Comparison of ENCODE assay signal across 11 cellular contexts in genomic region chr13:36430247-36431203, GRCh38.
A peak's percentile ranks its signal among the peaks of the same experiment; 100 is the strongest.
DNase-seq lines count a peak whose midpoint lies in the region; ATAC-seq and TF ChIP-seq lines count a peak whose summit lies in the region.
"Had no signal": no experiment of that assay in that cellular context is flagged by ENCODE, and none has a peak within 500 bp of the region (broad histone marks: within the 10 kb centered on the region; RNA-seq: fewer than 3 reads in every experiment).

No MANE protein-coding gene starts in this region.

- DNase-seq in NCI-H524 treated with DMSO at 0.1 percent for 48 hours (lab: John Stamatoyannopoulos, UW) (peak; percentile 2), epithelial cell of esophagus (ENCODE audit: low read depth) (peak; percentile 30), NCI-H2081 (lab: John Stamatoyannopoulos, UW) (no peak), NCI-H1092 treated with DMSO at 0.1 percent for 48 hours (lab: John Stamatoyannopoulos, UW) (no peak)
- DNase-seq in stimulated activated CD4-positive, alpha-beta T cell treated with anti-CD3 and anti-CD28 coated beads, Interleukin-2, amount 100 ng/mL, for 24 hours: no peak
- DNase-seq: activated naive CD4-positive, alpha-beta T cell treated with Interleukin-2 at 50 U/mL for 16 hours; esophagus squamous epithelium had no signal

- H3K9me3 ChIP-seq in BLaER1: peaks cover 15% of the 10 kb centered on the region

- H3K27me3 ChIP-seq in BLaER1: peaks cover 48% of the 10 kb centered on the region

- no peaks in the 10 kb centered on the region for H3K36me3 Mint-ChIP-seq in nephron (ENCODE audit: low read depth)

- H3K4me1 ChIP-seq in BLaER1: peaks cover 10% of the 10 kb centered on the region

- H3K27ac Mint-ChIP-seq in nephron: no peak overlapping the region

- H3K27ac ChIP-seq in BLaER1: no peak overlapping the region
- H3K27ac ChIP-seq: esophagus squamous epithelium, upper lobe of left lung had no signal

- H3K9ac ChIP-seq in BLaER1: no peak overlapping the region

- no peak for ATAC-seq in HG03520 (IDR thresholded peaks at IDR 0.05; ENCODE audit: unreplicated experiment)

- TF ChIP-seq CTCF in epithelial cell of esophagus (IDR thresholded peaks at IDR 0.05; ENCODE audit: insufficient read depth, low read depth, low read length, missing control alignments) (no peak), nephron (IDR thresholded peaks at IDR 0.05; ENCODE audit: unreplicated experiment in 3 of 3) (no peak)

- H4K20me1 ChIP-seq in BLaER1: peaks cover 17% of the 10 kb centered on the region; the same call in 1 of the 2 replicates

- H3K4me3 Mint-ChIP-seq in nephron: peak overlapping the region; percentile 58 to 78 (median 71)

- H3K4me3 ChIP-seq in BLaER1 (no peak overlapping the region), epithelial cell of esophagus (ENCODE audit: low read length) (peak overlapping the region; percentile 11)

- peaks cover 90% of the 10 kb centered on the region for H3K27me3 Mint-ChIP-seq in nephron (ENCODE audit: low read depth)

- H3K36me3 ChIP-seq in BLaER1: no peaks in the 10 kb centered on the region
- H3K36me3 ChIP-seq: esophagus squamous epithelium, upper lobe of left lung had no signal

- H3K9me3 Mint-ChIP-seq in nephron: peaks cover 11% of the 10 kb centered on the region

- H3K4me1 Mint-ChIP-seq in nephron: peaks cover 20% of the 10 kb centered on the region

- peak overlapping the region; percentile 100; the same call in 1 of the 2 replicates for H3K4me2 ChIP-seq in BLaER1

Comparison
In these comparisons a context has a peak if more than half of its experiments do, and no peak if none do; other contexts are left out.
1. DNase-seq: peak in NCI-H524 treated with DMSO at 0.1 percent for 48 hours (single experiment) and epithelial cell of esophagus (single experiment); none in NCI-H2081 (0 of 2), NCI-H1092 treated with DMSO at 0.1 percent for 48 hours (single experiment) and stimulated activated CD4-positive, alpha-beta T cell treated with anti-CD3 and anti-CD28 coated beads, Interleukin-2, amount 100 ng/mL, for 24 hours (0 of 2).